Comparison of ENCODE assay signal across 14 cellular contexts in the genomic region with DNA sequence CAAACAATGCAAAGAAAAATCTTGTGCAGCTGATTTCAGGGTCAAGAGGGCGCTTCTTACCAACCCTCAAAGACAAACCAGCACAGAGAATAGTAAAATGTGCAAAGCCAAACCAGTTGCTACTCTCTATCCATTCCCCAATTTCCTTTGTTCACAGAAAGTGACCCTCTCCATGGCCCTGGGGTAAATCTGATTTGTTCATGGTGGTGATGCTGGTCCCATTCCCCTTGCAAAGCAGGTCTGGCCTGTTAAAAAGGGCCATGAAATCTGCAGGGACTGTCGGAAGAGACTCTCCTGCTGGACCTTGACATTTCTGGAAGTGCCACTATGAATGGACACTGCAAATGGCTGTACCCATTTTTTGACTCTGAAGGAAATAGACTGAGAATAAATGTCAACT.
"Had no signal": no experiment of that assay in that cellular context is flagged by ENCODE, and none has a peak within 500 bp of the region (broad histone marks: within the 10 kb centered on the region; RNA-seq: fewer than 3 reads in every experiment).

No MANE protein-coding gene starts in this region.

- FAIRE-seq: pancreas, small intestine had no signal

- H3K4me3 ChIP-seq: coronary artery, lung, pancreas, thyroid gland, vagina had no signal

- H3K9me3 Mint-ChIP-seq: activated CD8-positive, alpha-beta T cell treated with anti-CD3 and anti-CD28 coated beads for 36 hours; activated naive CD4-positive, alpha-beta T cell treated with anti-CD3 and anti-CD28 coated beads for 36 hours had no signal

- H3K27me3 ChIP-seq: pancreas, thyroid gland, vagina had no signal

- H3K27ac Mint-ChIP-seq: activated CD8-positive, alpha-beta T cell treated with anti-CD3 and anti-CD28 coated beads for 36 hours; activated naive CD4-positive, alpha-beta T cell treated with anti-CD3 and anti-CD28 coated beads for 36 hours had no signal

- H3K4me3 Mint-ChIP-seq: activated CD8-positive, alpha-beta T cell treated with anti-CD3 and anti-CD28 coated beads for 36 hours; activated naive CD4-positive, alpha-beta T cell treated with anti-CD3 and anti-CD28 coated beads for 36 hours had no signal

- H3K4me1 ChIP-seq: vagina had no signal

- H3K27ac ChIP-seq: coronary artery, pancreas, thyroid gland, vagina had no signal

- H3K9me3 ChIP-seq: pancreas, thyroid gland, vagina had no signal

- DNase-seq: activated CD4-positive, alpha-beta T cell treated with anti-CD3 and anti-CD28 coated beads for 4 hours; activated CD8-positive, alpha-beta memory T cell treated with anti-CD3 and anti-CD28 coated beads, Interleukin-2, amount 50 U/mL, for 48 hours; activated CD8-positive, alpha-beta T cell treated with anti-CD3 and anti-CD28 coated beads for 36 hours; activated naive CD4-positive, alpha-beta T cell treated with anti-CD3 and anti-CD28 coated beads for 36 hours; caudate nucleus; effector CD4-positive, alpha-beta T cell; hypothalamus; pancreas; retina; small intestine; thyroid gland had no signal

- H3K36me3 ChIP-seq: pancreas, thyroid gland, vagina had no signal
